9 cellular contexts compared by ENCODE assay signal in genomic region chr4:174214102-174214878, GRCh38.
A peak's percentile ranks its signal among the peaks of the same experiment; 100 is the strongest.
DNase-seq lines count a peak whose midpoint lies in the region; ATAC-seq, FAIRE-seq and TF ChIP-seq lines count a peak whose summit lies in the region.
"Had no signal": no experiment of that assay in that cellular context is flagged by ENCODE, and none has a peak within 500 bp of the region (broad histone marks: within the 10 kb centered on the region; RNA-seq: fewer than 3 reads in every experiment).

No MANE protein-coding gene starts in this region.

- no peaks in the 10 kb centered on the region for H3K36me3 ChIP-seq in small intestine (ENCODE audit: control insufficient read depth in 2 of 2, insufficient read depth in 2 of 2, low read length in 2 of 2)
- H3K36me3 ChIP-seq: BLaER1 had no signal

- no peaks in the 10 kb centered on the region for H3K9me3 Mint-ChIP-seq in activated CD4-positive, alpha-beta T cell treated with anti-CD3 and anti-CD28 coated beads for 36 hours (ENCODE audit: low read depth)
- no peaks in the 10 kb centered on the region for H3K9me3 Mint-ChIP-seq in T-helper 1 cell treated with Interleukin-12 subunit alpha and Interleukin-12 subunit beta and Interleukin-4 antibody, amounts not matched to agents 30 μg/mL and 1 μg/mL, for 36 hours

- 4 to 7% (median 5%) methylated on average over 47 of the region's 47 CpGs for WGBS in small intestine, 3 donors

- peak overlapping the region; percentile 55 for H3K4me3 Mint-ChIP-seq in activated CD4-positive, alpha-beta T cell treated with anti-CD3 and anti-CD28 coated beads for 36 hours
- H3K4me3 Mint-ChIP-seq in T-helper 1 cell treated with Interleukin-12 subunit alpha and Interleukin-12 subunit beta and Interleukin-4 antibody, amounts not matched to agents 30 μg/mL and 1 μg/mL, for 36 hours, result peak overlapping the region; percentile 12

- POLR2A ChIA-PET in activated CD4-positive, alpha-beta T cell treated with anti-CD3 and anti-CD28 coated beads for 36 hours (lab: Charles Lee), result no interaction called here

- H3K27ac Mint-ChIP-seq in activated CD4-positive, alpha-beta T cell treated with anti-CD3 and anti-CD28 coated beads for 36 hours, result no peak overlapping the region
- H3K27ac Mint-ChIP-seq in T-helper 1 cell treated with Interleukin-12 subunit alpha and Interleukin-12 subunit beta and Interleukin-4 antibody, amounts not matched to agents 30 μg/mL and 1 μg/mL, for 36 hours, result peak overlapping the region; percentile 42

- DNase-seq in activated CD4-positive, alpha-beta T cell treated with anti-CD3 and anti-CD28 coated beads for 36 hours, result peak; percentile 56
- DNase-seq in activated CD4-positive, alpha-beta T cell treated with anti-CD3 and anti-CD28 coated beads, Interleukin-2, amount 50 U/mL, for 4 hours, result no peak
- DNase-seq in cardiac septum (ENCODE audit: low spot score) (peak; percentile 74), small intestine (peak; percentile 7), ureter (ENCODE audit: low spot score) (no peak), foreskin fibroblast (no peak)

- peaks cover 48% of the 10 kb centered on the region for H3K4me1 Mint-ChIP-seq in activated CD4-positive, alpha-beta T cell treated with anti-CD3 and anti-CD28 coated beads for 36 hours
- peaks cover 34% of the 10 kb centered on the region for H3K4me1 Mint-ChIP-seq in T-helper 1 cell treated with Interleukin-12 subunit alpha and Interleukin-12 subunit beta and Interleukin-4 antibody, amounts not matched to agents 30 μg/mL and 1 μg/mL, for 36 hours (ENCODE audit: low read depth)

- no peak for FAIRE-seq in small intestine (lab: Jason Lieb, UNC)

- H3K4me3 ChIP-seq in small intestine (ENCODE audit: low read depth in 1 of 2, low read length in 2 of 2) (no peak overlapping the region), foreskin fibroblast (ENCODE audit: low read depth in 1 of 2, low read length in 2 of 2) (no peak overlapping the region)
- H3K4me3 ChIP-seq: BLaER1 had no signal

- no peak overlapping the region for H3K27ac ChIP-seq in small intestine (ENCODE audit: low read depth in 1 of 2, low read length in 1 of 2)
- H3K27ac ChIP-seq: BLaER1 had no signal

- TF ChIP-seq CTCF in foreskin fibroblast (IDR thresholded peaks at IDR 0.05; ENCODE audit: low read depth, low read length), result no peak

- no peaks in the 10 kb centered on the region for H3K9me3 ChIP-seq in small intestine (ENCODE audit: control insufficient read depth, low read depth)

- peak; percentile 71 for ATAC-seq in activated CD4-positive, alpha-beta T cell treated with anti-CD3 and anti-CD28 coated beads for 36 hours
- ATAC-seq in GM19467 (IDR thresholded peaks at IDR 0.05; ENCODE audit: unreplicated experiment), result no peak

- H3K27me3 ChIP-seq in small intestine (ENCODE audit: control insufficient read depth in 2 of 2, insufficient read depth in 2 of 2, low read length in 2 of 2), result peaks cover 0 to 39% of the 10 kb centered on the region in 2 donors

- CTCF ChIA-PET in activated CD4-positive, alpha-beta T cell treated with anti-CD3 and anti-CD28 coated beads for 36 hours (lab: Charles Lee), result interaction anchor here (0.6 to 1.0 kb wide), 3 partner anchors 19 to 187 kb away, joined by 3 read pairs; no protein-coding TSS in a partner anchor

- peaks cover 83% of the 10 kb centered on the region for H3K27me3 Mint-ChIP-seq in activated CD4-positive, alpha-beta T cell treated with anti-CD3 and anti-CD28 coated beads for 36 hours
- peaks cover 98% of the 10 kb centered on the region for H3K27me3 Mint-ChIP-seq in T-helper 1 cell treated with Interleukin-12 subunit alpha and Interleukin-12 subunit beta and Interleukin-4 antibody, amounts not matched to agents 30 μg/mL and 1 μg/mL, for 36 hours (ENCODE audit: low read depth)

- H3K36me3 Mint-ChIP-seq in activated CD4-positive, alpha-beta T cell treated with anti-CD3 and anti-CD28 coated beads for 36 hours (ENCODE audit: low read depth), result no peaks in the 10 kb centered on the region
- peaks cover 6% of the 10 kb centered on the region for H3K36me3 Mint-ChIP-seq in T-helper 1 cell treated with Interleukin-12 subunit alpha and Interleukin-12 subunit beta and Interleukin-4 antibody, amounts not matched to agents 30 μg/mL and 1 μg/mL, for 36 hours (ENCODE audit: low read depth)

- intact Hi-C loops in activated CD4-positive, alpha-beta T cell treated with anti-CD3 and anti-CD28 coated beads for 36 hours (cut with DNase I, micrococcal nuclease), result loop anchor here (2.0 to 10.0 kb wide), 3 partner anchors 311 to 692 kb away; partner anchors contain the start of gene HPGD (in 1 of the 2)
- intact Hi-C loops in cardiac septum (cut with DNase I), result loop anchor here (5.0 to 10.0 kb wide), 2 partner anchors 57 to 479 kb away; no protein-coding TSS in a partner anchor

- peaks cover 0 to 7% of the 10 kb centered on the region in 2 donors for H3K4me1 ChIP-seq in small intestine (ENCODE audit: control insufficient read depth in 2 of 2, insufficient read depth in 1 of 2, low read depth in 1 of 2, low read length in 1 of 2)

Comparison
In these comparisons a context has a peak if more than half of its experiments do, and no peak if none do; other contexts are left out.
1. DNase-seq: peak in activated CD4-positive, alpha-beta T cell treated with anti-CD3 and anti-CD28 coated beads for 36 hours (single experiment), cardiac septum (single experiment) and small intestine (single experiment); none in activated CD4-positive, alpha-beta T cell treated with anti-CD3 and anti-CD28 coated beads, Interleukin-2, amount 50 U/mL, for 4 hours (0 of 2), ureter (single experiment) and foreskin fibroblast (0 of 2).